In genomic region chr11:3193373-3194015, GRCh38 we compare ENCODE assay signal across 28 cellular contexts. TPM values are rescaled to one million over a fixed set of nuclear protein-coding genes. Genes with fewer than 3 reads are reported as not detected.
DNase-seq lines count a peak whose midpoint lies in the region; ATAC-seq and TF ChIP-seq lines count a peak whose summit lies in the region.
"Had no signal": no experiment of that assay in that cellular context is flagged by ENCODE, and none has a peak within 500 bp of the region (broad histone marks: within the 10 kb centered on the region; RNA-seq: fewer than 3 reads in every experiment).

No MANE protein-coding gene starts in this region.

- no peak overlapping the region for H3K4me3 Mint-ChIP-seq in Caco-2 (ENCODE audit: unreplicated experiment)
- H3K4me3 Mint-ChIP-seq in activated T-helper 17 cell treated with anti-CD3 and anti-CD28 coated beads, Interleukin-2, amount 50 U/mL, for 72 hours = no peak overlapping the region
- H3K4me3 Mint-ChIP-seq: CD4-positive, CD25-positive, alpha-beta regulatory T cell; HFFc6 had no signal

- 85 to 88% methylated on average over 19 of the region's 19 CpGs for WGBS in sigmoid colon, 2 donors

- H3K36me3 Mint-ChIP-seq in Caco-2 (ENCODE audit: insufficient read depth, unreplicated experiment) = no peaks in the 10 kb centered on the region
- no peaks in the 10 kb centered on the region for H3K36me3 Mint-ChIP-seq in activated T-helper 17 cell treated with anti-CD3 and anti-CD28 coated beads, Interleukin-2, amount 50 U/mL, for 72 hours (ENCODE audit: low read depth)
- H3K36me3 Mint-ChIP-seq: CD4-positive, CD25-positive, alpha-beta regulatory T cell had no signal

- H3K9me3 ChIP-seq in NT2/D1 (ENCODE audit: insufficient read depth, low read length) (peaks cover 7% of the 10 kb centered on the region; the same call in 1 of the 2 replicates), sigmoid colon (no peaks in the 10 kb centered on the region), Caco-2 (no peaks in the 10 kb centered on the region)
- H3K9me3 ChIP-seq: HAP-1, Peyer's patch had no signal

- POLR2A ChIA-PET in Caco-2 (lab: Charles Lee) = no interaction called here

- H3K4me3 ChIP-seq in NT2/D1 (ENCODE audit: insufficient read length, low read depth) (no peak overlapping the region), sigmoid colon (no peak overlapping the region), Caco-2 (ENCODE audit: low read depth, low read length) (no peak overlapping the region)
- H3K4me3 ChIP-seq: HAP-1, Peyer's patch, SK-N-MC had no signal

- CTCF ChIA-PET in Caco-2 (lab: Charles Lee) = no interaction called here

- H3K9me3 Mint-ChIP-seq in Caco-2 (ENCODE audit: unreplicated experiment) = no peaks in the 10 kb centered on the region
- H3K9me3 Mint-ChIP-seq in activated T-helper 17 cell treated with anti-CD3 and anti-CD28 coated beads, Interleukin-2, amount 50 U/mL, for 72 hours = no peaks in the 10 kb centered on the region
- H3K9me3 Mint-ChIP-seq: HFFc6 had no signal

- H3K36me3 ChIP-seq in NT2/D1 (ENCODE audit: insufficient read depth, insufficient read length, low read length) = no peaks in the 10 kb centered on the region
- no peaks in the 10 kb centered on the region for H3K36me3 ChIP-seq in sigmoid colon
- H3K36me3 ChIP-seq in Caco-2 (ENCODE audit: control insufficient read depth, insufficient read depth, low read length) = no peaks in the 10 kb centered on the region
- H3K36me3 ChIP-seq: HAP-1, Peyer's patch had no signal

- intact Hi-C loops in sigmoid colon (cut with DNase I) (no loop called here), Caco-2 (cut with micrococcal nuclease; ENCODE audit: unreplicated experiment) (no loop called here)

- ATAC-seq in activated T-helper 17 cell treated with anti-CD3 and anti-CD28 coated beads, Interleukin-2, amount 50 U/mL, for 72 hours (replicated peaks) = no peak

- TF ChIP-seq CTCF in sigmoid colon (IDR thresholded peaks at IDR 0.05) = no peak
- no peak for TF ChIP-seq CTCF in Caco-2 (IDR thresholded peaks at IDR 0.05; ENCODE audit: insufficient read depth in 1 of 2, low read depth in 1 of 2, low read length in 1 of 2, severe bottlenecking in 1 of 2, unreplicated experiment in 1 of 2)
- no peak for TF ChIP-seq CTCF in GM20000 (IDR thresholded peaks at IDR 0.05; ENCODE audit: extremely low read depth, missing control alignments)

- no peak overlapping the region for H3K27ac ChIP-seq in sigmoid colon
- H3K27ac ChIP-seq: Peyer's patch, SK-N-MC had no signal

- no TSS peak for BruUV-seq in Caco-2 (replicated peaks; lab: Mats Ljungman, UMichigan)

- H3K27me3 ChIP-seq in NT2/D1 (ENCODE audit: insufficient read depth, insufficient read length) (no peaks in the 10 kb centered on the region), sigmoid colon (peaks cover 0 to 10% (median 0%) of the 10 kb centered on the region in 3 donors), Caco-2 (replicated peaks; ENCODE audit: control insufficient read depth, insufficient read depth, low read length) (no peaks in the 10 kb centered on the region; the same call in 1 of the 2 replicates)
- H3K27me3 ChIP-seq: Peyer's patch had no signal

- TF ChIP-seq POLR2A in sigmoid colon (IDR thresholded peaks at IDR 0.05) = no peak

- DNase-seq in 8988T (peak; percentile 6), NT2/D1 (ENCODE audit: low read depth, low spot score) (no peak), islet precursor cell (peak; percentile 33), sigmoid colon (peak; percentile 52), Caco-2 (no peak), GM20000 (ENCODE audit: low spot score) (no peak), GOT3 (lab: John Stamatoyannopoulos, UW) (no peak)
- DNase-seq: CD4-positive, CD25-positive, alpha-beta regulatory T cell; DMS79; EL; GDM1; HFFc6; NCI-H1092; NCI-H1417 treated with DMSO at 0.1 percent for 48 hours; NCI-H1694 treated with DMSO at 0.1 percent for 48 hours; NCI-H2081; NCI-H2171; NCI-H226; NCI-H510A; NCI-H69; OCI-M1; SIG-M5 had no signal

- H3K27ac Mint-ChIP-seq in Caco-2 (ENCODE audit: unreplicated experiment) = no peak overlapping the region
- H3K27ac Mint-ChIP-seq in activated T-helper 17 cell treated with anti-CD3 and anti-CD28 coated beads, Interleukin-2, amount 50 U/mL, for 72 hours = no peak overlapping the region
- H3K27ac Mint-ChIP-seq: CD4-positive, CD25-positive, alpha-beta regulatory T cell; HFFc6 had no signal

- H3K27me3 Mint-ChIP-seq in Caco-2 (ENCODE audit: insufficient read depth, unreplicated experiment) = peaks cover 5% of the 10 kb centered on the region
- H3K27me3 Mint-ChIP-seq in activated T-helper 17 cell treated with anti-CD3 and anti-CD28 coated beads, Interleukin-2, amount 50 U/mL, for 72 hours = peaks cover 2% of the 10 kb centered on the region
- H3K27me3 Mint-ChIP-seq: CD4-positive, CD25-positive, alpha-beta regulatory T cell had no signal

- H3K4me1 ChIP-seq in NT2/D1 (ENCODE audit: insufficient read depth, insufficient read length) (peaks cover 35% of the 10 kb centered on the region), sigmoid colon (no peaks in the 10 kb centered on the region), Caco-2 (no peaks in the 10 kb centered on the region)
- H3K4me1 ChIP-seq: Peyer's patch had no signal

- peak overlapping the region; percentile 58 for H3K9ac ChIP-seq in NT2/D1 (ENCODE audit: insufficient read length, low read depth)

- H3K4me1 Mint-ChIP-seq in Caco-2 (ENCODE audit: low read depth, unreplicated experiment) = no peaks in the 10 kb centered on the region
- H3K4me1 Mint-ChIP-seq in activated T-helper 17 cell treated with anti-CD3 and anti-CD28 coated beads, Interleukin-2, amount 50 U/mL, for 72 hours = no peaks in the 10 kb centered on the region
- H3K4me1 Mint-ChIP-seq: CD4-positive, CD25-positive, alpha-beta regulatory T cell had no signal

- no peak for TF ChIP-seq EP300 in sigmoid colon (IDR thresholded peaks at IDR 0.05)

RNA-seq across cellular contexts. Expression of gene MRGPRG, which starts 25.1 kb away (rescaled TPM):
- total RNA-seq in sigmoid colon = not detected
- not detected for polyA plus RNA-seq in sigmoid colon
- total RNA-seq in Caco-2 (2022) = not detected in 2 replicates
- not detected for total RNA-seq in activated T-helper 17 cell treated with anti-CD3 and anti-CD28 coated beads, Interleukin-2, amount 50 U/mL, for 72 hours
- total RNA-seq: A172; CD4-positive, CD25-positive, alpha-beta regulatory T cell; HFFc6; Peyer's patch had no signal
- polyA plus RNA-seq: BJ; CD4-positive, CD25-positive, alpha-beta regulatory T cell had no signal

RNA-seq across cellular contexts. Expression of gene OSBPL5, which starts 28.4 kb away (rescaled TPM):
- total RNA-seq in sigmoid colon = 10 to 100 TPM; 28.1 to 69.2 (median 46.2) TPM
- polyA plus RNA-seq in sigmoid colon = 10 to 100 TPM; 16.6 to 29.8 (median 18.6) TPM
- 4.9 and 5.5 TPM in 2 replicates for total RNA-seq in Caco-2 (2022)
- total RNA-seq in activated T-helper 17 cell treated with anti-CD3 and anti-CD28 coated beads, Interleukin-2, amount 50 U/mL, for 72 hours = 1 to 10 TPM; 3.3 to 5.3 TPM

RNA-seq across cellular contexts. Expression of gene MRGPRE, which starts 38.7 kb away (rescaled TPM):
- total RNA-seq in sigmoid colon (1 to 10 TPM in 2 of 4 donors, under 1 TPM in 1, not detected in 1; 0.33 to 1.4 (median 1.1) TPM), Caco-2 (2022) (not detected in 2 replicates)
- under 1 TPM in 1 of 3 donors, not detected in 2; 0.10 TPM for polyA plus RNA-seq in sigmoid colon
- not detected for total RNA-seq in activated T-helper 17 cell treated with anti-CD3 and anti-CD28 coated beads, Interleukin-2, amount 50 U/mL, for 72 hours
- total RNA-seq: A172; CD4-positive, CD25-positive, alpha-beta regulatory T cell; HFFc6 had no signal
- polyA plus RNA-seq: BJ; CD4-positive, CD25-positive, alpha-beta regulatory T cell had no signal

Comparison
In these comparisons a context has a peak if more than half of its experiments do, and no peak if none do; other contexts are left out.
1. DNase-seq: peak in 8988T (single experiment), islet precursor cell (single experiment) and sigmoid colon (single experiment); none in NT2/D1 (single experiment), Caco-2 (0 of 2), GM20000 (single experiment) and GOT3 (single experiment).